ENCODE assay signal across 11 cellular contexts in genomic region chr7:50409856-50410468, GRCh38. TPM values are rescaled to one million over a fixed set of nuclear protein-coding genes. Genes with fewer than 3 reads are reported as not detected.
DNase-seq lines count a peak whose midpoint lies in the region; ATAC-seq, FAIRE-seq and TF ChIP-seq lines count a peak whose summit lies in the region.
"Had no signal": no experiment of that assay in that cellular context is flagged by ENCODE, and none has a peak within 500 bp of the region (broad histone marks: within the 10 kb centered on the region; RNA-seq: fewer than 3 reads in every experiment).

No MANE protein-coding gene starts in this region.

- TF ChIP-seq CTCF in breast epithelium (IDR thresholded peaks at IDR 0.05): no peak

- peaks cover 60 to 73% (median 62%) of the 10 kb centered on the region in 3 donors for H3K4me1 Mint-ChIP-seq in T-cell

- H3K9me3 Mint-ChIP-seq in T-cell: no peaks in the 10 kb centered on the region

- peak overlapping the region; percentile 6 to 70 for H3K27ac Mint-ChIP-seq in T-cell

- H3K27me3 ChIP-seq in breast epithelium: peaks cover 0 to 5% of the 10 kb centered on the region in 2 donors

- peak; percentile 52 for ATAC-seq in GM19025 (IDR thresholded peaks at IDR 0.05; ENCODE audit: low read depth, unreplicated experiment)
- ATAC-seq in HG03064 (IDR thresholded peaks at IDR 0.05; ENCODE audit: low read depth, unreplicated experiment): peak; percentile 49
- peak in 3 of 4 experiments; percentile 26 to 61 (median 44) for ATAC-seq in T-cell (replicated peaks in 1 of 4)

- intact Hi-C loops in breast epithelium (cut with DNase I; ENCODE audit: low total_unique reads): loop anchor here (5.0 kb wide), 1 partner anchor 1207 kb away; no protein-coding TSS in a partner anchor

- FAIRE-seq in frontal cortex (lab: Jason Lieb, UNC): no peak

- POLR2A ChIA-PET in T-cell (lab: Charles Lee): no interaction called here

- no peaks in the 10 kb centered on the region for H3K27me3 Mint-ChIP-seq in T-cell

- H3K27ac ChIP-seq in breast epithelium: no peak overlapping the region

- no peaks in the 10 kb centered on the region for H3K9me3 ChIP-seq in breast epithelium

- H3K4me3 Mint-ChIP-seq in T-cell: peak overlapping the region in 2 of 3 donors; percentile 4 to 65

- TF ChIP-seq POLR2A in breast epithelium (IDR thresholded peaks at IDR 0.05): no peak

- CTCF ChIA-PET in T-cell (lab: Charles Lee): no interaction called here

- H3K36me3 Mint-ChIP-seq in T-cell: no peaks in the 10 kb centered on the region

- no peak overlapping the region for H3K4me3 ChIP-seq in breast epithelium

- peak; percentile 66 for DNase-seq in CD1c-positive myeloid dendritic cell (ENCODE audit: extremely low spot score)
- DNase-seq in T-cell: peak in 1 of 34 experiments; percentile 32
- no peak for DNase-seq in cerebellar nuclear complex (lab: John Stamatoyannopoulos, UW)
- DNase-seq in frontal cortex (ENCODE audit: low spot score in 2 of 2): no peak
- DNase-seq in stimulated activated CD4-positive, alpha-beta T cell treated with anti-CD3 and anti-CD28 coated beads, Interleukin-4, amount 100 ng/mL, for 4 hours: no peak
- no peak for DNase-seq in breast epithelium (ENCODE audit: low spot score in 2 of 2)
- DNase-seq: DMS79, left cardiac atrium, OCI-M1 had no signal

- H3K36me3 ChIP-seq in breast epithelium: no peaks in the 10 kb centered on the region

- H3K4me1 ChIP-seq in breast epithelium: no peaks in the 10 kb centered on the region

RNA-seq across cellular contexts. Expression of gene FIGNL1, which starts 40.2 kb away (rescaled TPM):
- total RNA-seq in T-cell (10 to 100 TPM; 10.3 to 17.1 (median 14.5) TPM), frontal cortex (42.4 TPM), breast epithelium (10 to 100 TPM; 10.8 to 13.1 (median 11.7) TPM)
